1 cellular context compared by ENCODE assay signal in genomic region chr15:59280855-59281254, GRCh38.
TF ChIP-seq lines count a peak whose summit lies in the region.

No MANE protein-coding gene starts in this region.

TF ChIP-seq in HCT116, 20 proteins besides CTCF, POLR2A, EP300 and RAD21 (continued from another document):
- TF ChIP-seq EZH2 (IDR thresholded peaks at IDR 0.05) (no peak), POLR2AphosphoS5 (IDR thresholded peaks at IDR 0.05; ENCODE audit: low read depth, low read length) (no peak), JUND (IDR thresholded peaks at IDR 0.05) (no peak), REST (IDR thresholded peaks at IDR 0.05; ENCODE audit: low read depth) (no peak)
